1 cellular context compared by ENCODE assay signal in the genomic region with DNA sequence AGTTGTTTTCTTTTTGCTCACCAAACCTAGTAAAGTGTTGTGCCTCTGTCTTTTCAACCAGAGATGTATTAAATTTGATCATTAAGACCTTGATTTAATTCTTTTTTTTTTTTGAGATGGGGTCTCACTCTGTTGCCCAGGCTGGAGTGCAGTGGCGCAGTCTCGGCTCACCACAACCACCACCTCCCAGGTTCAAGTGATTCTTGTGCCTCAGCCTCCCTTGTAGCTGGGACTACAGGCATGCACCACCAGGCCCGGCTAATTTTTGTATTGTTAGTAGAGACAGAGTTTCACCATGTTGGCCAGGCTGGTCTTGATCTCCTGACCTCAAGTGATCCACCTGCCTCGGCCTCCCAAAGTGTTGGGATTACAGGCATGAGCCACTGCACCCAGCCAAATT.
TF ChIP-seq lines count a peak whose summit lies in the region.

No MANE protein-coding gene starts in this region.

TF ChIP-seq in K562, 482 proteins besides CTCF, POLR2A, EP300 and RAD21:
- peak; percentile 81 for TF ChIP-seq ZNF121 (CRISPR knock-in tag; conservative IDR thresholded peaks at IDR 0.05)
